ENCODE assay signal across 9 cellular contexts in genomic region chr7:101169838-101170531, GRCh38. TPM values are rescaled to one million over a fixed set of nuclear protein-coding genes. Genes with fewer than 3 reads are reported as not detected.
DNase-seq lines count a peak whose midpoint lies in the region; ATAC-seq and TF ChIP-seq lines count a peak whose summit lies in the region.
"Had no signal": no experiment of that assay in that cellular context is flagged by ENCODE, and none has a peak within 500 bp of the region (broad histone marks: within the 10 kb centered on the region; RNA-seq: fewer than 3 reads in every experiment).

No MANE protein-coding gene starts in this region.

- H3K4ac ChIP-seq in neuronal stem cell (ENCODE audit: low read length), result peak overlapping the region; percentile 31

- WGBS in neuronal stem cell (ENCODE audit: extremely low coverage in 2 of 2, insufficient read length in 2 of 2, insufficient replicate concordance in 1 of 2), 2 donors, result no CpG with 5 or more reads among the region's 32 CpGs
- WGBS in testis, 2 donors, result 1% methylated on average over 20 to 32 of the region's 32 CpGs

- H3K4me1 Mint-ChIP-seq in activated T-helper 1 cell treated with anti-CD3 and anti-CD28 coated beads, Interleukin-12 subunit alpha, Interleukin-12 subunit beta, Interleukin-2, Interleukin-4 antibody, amounts not matched to agents 30 ng/mL and 10 ng/mL and 1 ng/mL, durations not matched to agents 14 hours and 24 hours and 36 hours (ENCODE audit: low read depth), result peaks cover 75% of the 10 kb centered on the region

- peak; percentile 91 for TF ChIP-seq CTCF in fibroblast of pulmonary artery (IDR thresholded peaks at IDR 0.05; ENCODE audit: low read length, missing control alignments)
- TF ChIP-seq CTCF in testis (IDR thresholded peaks at IDR 0.05), result peak; percentile 59 to 82 (median 73)

- H3K79me1 ChIP-seq in neuronal stem cell (ENCODE audit: low read depth, low read length), result no peaks in the 10 kb centered on the region

- peak overlapping the region; percentile 50 for H2BK12ac ChIP-seq in neuronal stem cell (ENCODE audit: low read length)

- no peak overlapping the region for H3K14ac ChIP-seq in neuronal stem cell (ENCODE audit: low read length)

- H3K9me3 ChIP-seq in neuronal stem cell (replicated peaks in 1 of 2; ENCODE audit: control insufficient read depth in 2 of 2, insufficient read depth in 1 of 2, low read depth in 1 of 2, low read length in 2 of 2) (peaks cover 0 to 3% of the 10 kb centered on the region in 2 donors), testis (no peaks in the 10 kb centered on the region)

- H3K4me3 Mint-ChIP-seq in activated T-helper 1 cell treated with anti-CD3 and anti-CD28 coated beads, Interleukin-12 subunit alpha, Interleukin-12 subunit beta, Interleukin-2, Interleukin-4 antibody, amounts not matched to agents 30 ng/mL and 10 ng/mL and 1 ng/mL, durations not matched to agents 14 hours and 24 hours and 36 hours, result peak overlapping the region; percentile 71

- H2BK15ac ChIP-seq in neuronal stem cell (ENCODE audit: low read length), result no peak overlapping the region

- H3K9me3 Mint-ChIP-seq in activated T-helper 1 cell treated with anti-CD3 and anti-CD28 coated beads, Interleukin-12 subunit alpha, Interleukin-12 subunit beta, Interleukin-2, Interleukin-4 antibody, amounts not matched to agents 30 ng/mL and 10 ng/mL and 1 ng/mL, durations not matched to agents 14 hours and 24 hours and 36 hours, result no peaks in the 10 kb centered on the region

- no peak overlapping the region for H2AK5ac ChIP-seq in neuronal stem cell (ENCODE audit: low read depth, low read length)

- H3K4me3 ChIP-seq in fibroblast of pulmonary artery (replicated peaks; ENCODE audit: low read depth, low read length) (no peak overlapping the region), neuronal stem cell (ENCODE audit: low read length in 2 of 2) (no peak overlapping the region), testis (no peak overlapping the region)

- peak overlapping the region; percentile 3 for H3K23ac ChIP-seq in neuronal stem cell (ENCODE audit: low read depth, low read length, poor library complexity)

- peak overlapping the region; percentile 81 for H3K18ac ChIP-seq in neuronal stem cell (ENCODE audit: low read length)

- no peak overlapping the region for H4K91ac ChIP-seq in neuronal stem cell (ENCODE audit: low read depth, low read length, poor library complexity)

- peak overlapping the region; percentile 13 for H2AFZ ChIP-seq in neuronal stem cell (ENCODE audit: low read length)

- no peak overlapping the region for H2BK120ac ChIP-seq in neuronal stem cell (ENCODE audit: low read depth, low read length)

- H3K27ac Mint-ChIP-seq in activated T-helper 1 cell treated with anti-CD3 and anti-CD28 coated beads, Interleukin-12 subunit alpha, Interleukin-12 subunit beta, Interleukin-2, Interleukin-4 antibody, amounts not matched to agents 30 ng/mL and 10 ng/mL and 1 ng/mL, durations not matched to agents 14 hours and 24 hours and 36 hours, result peak overlapping the region; percentile 77

- no peak overlapping the region for H3K9ac ChIP-seq in neuronal stem cell (ENCODE audit: low read depth, low read length, poor library complexity)

- no peak overlapping the region for H3K27ac ChIP-seq in neuronal stem cell (replicated peaks; ENCODE audit: low read length)
- H3K27ac ChIP-seq in testis, result no peak overlapping the region

- no peak for TF ChIP-seq POLR2A in testis (IDR thresholded peaks at IDR 0.05)

- no peak overlapping the region for H4K8ac ChIP-seq in neuronal stem cell (ENCODE audit: low read depth, low read length)

- no peak overlapping the region for H2BK5ac ChIP-seq in neuronal stem cell (ENCODE audit: low read length)

- peak; percentile 49 for ATAC-seq in HG03135 (IDR thresholded peaks at IDR 0.05; ENCODE audit: unreplicated experiment)
- ATAC-seq in GM21619 (IDR thresholded peaks at IDR 0.05; ENCODE audit: unreplicated experiment), result no peak

- peaks cover 83% of the 10 kb centered on the region for H3K27me3 Mint-ChIP-seq in activated T-helper 1 cell treated with anti-CD3 and anti-CD28 coated beads, Interleukin-12 subunit alpha, Interleukin-12 subunit beta, Interleukin-2, Interleukin-4 antibody, amounts not matched to agents 30 ng/mL and 10 ng/mL and 1 ng/mL, durations not matched to agents 14 hours and 24 hours and 36 hours (ENCODE audit: insufficient read depth)

- H3K36me3 Mint-ChIP-seq in activated T-helper 1 cell treated with anti-CD3 and anti-CD28 coated beads, Interleukin-12 subunit alpha, Interleukin-12 subunit beta, Interleukin-2, Interleukin-4 antibody, amounts not matched to agents 30 ng/mL and 10 ng/mL and 1 ng/mL, durations not matched to agents 14 hours and 24 hours and 36 hours (ENCODE audit: low read depth), result peaks cover 3% of the 10 kb centered on the region

- H3K36me3 ChIP-seq in neuronal stem cell (replicated peaks in 1 of 2; ENCODE audit: control insufficient read depth in 2 of 2, insufficient read depth in 2 of 2, low read length in 2 of 2), result no peaks in the 10 kb centered on the region
- no peaks in the 10 kb centered on the region for H3K36me3 ChIP-seq in testis (ENCODE audit: low read depth, missing control alignments)

- H3K27me3 ChIP-seq in neuronal stem cell (ENCODE audit: control insufficient read depth in 3 of 3, insufficient read depth in 3 of 3, low read depth in 1 of 3, low read length in 3 of 3), result peaks cover 65 to 95% (median 66%) of the 10 kb centered on the region in 3 experiments
- H3K27me3 ChIP-seq in testis, result no peaks in the 10 kb centered on the region

- DNase-seq in COLO668 (lab: John Stamatoyannopoulos, UW; ENCODE audit: unreplicated experiment) (peak; percentile 66), RKO (ENCODE audit: low spot score) (peak; percentile 78), fibroblast of pulmonary artery (ENCODE audit: low read depth) (peak; percentile 67), neuronal stem cell (ENCODE audit: low spot score) (no peak), testis (peak; percentile 78)
- DNase-seq in activated T-helper 1 cell treated with anti-CD3 and anti-CD28 coated beads, Interleukin-12 subunit alpha, Interleukin-12 subunit beta, Interleukin-2, Interleukin-4 antibody, amounts not matched to agents 30 ng/mL and 10 ng/mL and 1 ng/mL, durations not matched to agents 14 hours and 24 hours and 36 hours (ENCODE audit: low spot score), result peak; percentile 75

- peaks cover 55 to 69% of the 10 kb centered on the region in 2 donors for H3K4me1 ChIP-seq in neuronal stem cell (ENCODE audit: control insufficient read depth in 2 of 2, insufficient read depth in 1 of 2, low read depth in 1 of 2, low read length in 2 of 2)
- H3K4me1 ChIP-seq in testis, result peaks cover 22% of the 10 kb centered on the region

- intact Hi-C loops in activated T-helper 1 cell treated with anti-CD3 and anti-CD28 coated beads, Interleukin-12 subunit alpha, Interleukin-12 subunit beta, Interleukin-2, Interleukin-4 antibody, amounts not matched to agents 30 ng/mL and 10 ng/mL and 1 ng/mL, durations not matched to agents 14 hours and 24 hours and 36 hours (cut with micrococcal nuclease), result loop anchor here (1.0 to 10.0 kb wide), 3 partner anchors 26 to 205 kb away; partner anchors contain the start of gene MUC12
- intact Hi-C loops in testis (cut with DNase I; ENCODE audit: low total_unique reads), result loop anchor here (10.0 kb wide), 1 partner anchor 115 kb away; no protein-coding TSS in a partner anchor

- peak overlapping the region; percentile 32 for H3K4me2 ChIP-seq in neuronal stem cell (ENCODE audit: insufficient read depth, low read length, poor library complexity, severe bottlenecking)

RNA-seq across cellular contexts. Expression of gene VGF, which starts 4.6 kb away (rescaled TPM):
- total RNA-seq in activated T-helper 1 cell treated with anti-CD3 and anti-CD28 coated beads, Interleukin-12 subunit alpha, Interleukin-12 subunit beta, Interleukin-2, Interleukin-4 antibody, amounts not matched to agents 30 ng/mL and 10 ng/mL and 1 ng/mL, durations not matched to agents 14 hours and 24 hours and 36 hours, result 0.10 and 0.21 TPM in 2 replicates
- 3.6 TPM for polyA plus RNA-seq in neuronal stem cell (2013, experiment 1 of 2)
- 3.9 TPM for polyA plus RNA-seq in neuronal stem cell (2013, experiment 2 of 2)
- 1 to 10 TPM; 1.2 to 2.3 TPM for total RNA-seq in testis
- polyA plus RNA-seq in testis (ENCODE audit: insufficient read depth, low read depth, low replicate concordance), result 0.87 TPM

RNA-seq across cellular contexts. Expression of gene NAT16, which starts 10.1 kb away (rescaled TPM):
- 0.08 TPM in 1 of 2 replicates, not detected in the other for total RNA-seq in activated T-helper 1 cell treated with anti-CD3 and anti-CD28 coated beads, Interleukin-12 subunit alpha, Interleukin-12 subunit beta, Interleukin-2, Interleukin-4 antibody, amounts not matched to agents 30 ng/mL and 10 ng/mL and 1 ng/mL, durations not matched to agents 14 hours and 24 hours and 36 hours
- 1.4 TPM for polyA plus RNA-seq in neuronal stem cell (2013, experiment 1 of 2)
- polyA plus RNA-seq in neuronal stem cell (2013, experiment 2 of 2), result 1.6 TPM
- total RNA-seq in testis, result under 1 TPM; 0.31 to 0.50 TPM
- polyA plus RNA-seq in testis (ENCODE audit: insufficient read depth, low read depth, low replicate concordance), result 0.26 TPM
- total RNA-seq: T-helper 1 cell treated with Interleukin-12 subunit alpha and Interleukin-12 subunit beta and Interleukin-4 antibody, amounts not matched to agents 30 ng/mL and 1 ng/mL, for 36 hours had no signal

RNA-seq across cellular contexts. Expression of gene AP1S1, which starts 15.7 kb away (rescaled TPM):
- total RNA-seq in activated T-helper 1 cell treated with anti-CD3 and anti-CD28 coated beads, Interleukin-12 subunit alpha, Interleukin-12 subunit beta, Interleukin-2, Interleukin-4 antibody, amounts not matched to agents 30 ng/mL and 10 ng/mL and 1 ng/mL, durations not matched to agents 14 hours and 24 hours and 36 hours, result 45.7 and 53.3 TPM in 2 replicates
- 50.8 TPM for polyA plus RNA-seq in neuronal stem cell (2013, experiment 1 of 2)
- polyA plus RNA-seq in neuronal stem cell (2013, experiment 2 of 2), result 51.6 TPM
- total RNA-seq in testis, result 10 to 100 TPM; 31.7 to 54.8 TPM
- polyA plus RNA-seq in testis (ENCODE audit: insufficient read depth, low read depth, low replicate concordance), result 46.3 TPM

RNA-seq across cellular contexts. Expression of gene MOGAT3, which starts 30.9 kb away (rescaled TPM):
- total RNA-seq in activated T-helper 1 cell treated with anti-CD3 and anti-CD28 coated beads, Interleukin-12 subunit alpha, Interleukin-12 subunit beta, Interleukin-2, Interleukin-4 antibody, amounts not matched to agents 30 ng/mL and 10 ng/mL and 1 ng/mL, durations not matched to agents 14 hours and 24 hours and 36 hours, result not detected in 2 replicates
- not detected for polyA plus RNA-seq in neuronal stem cell (2013, experiment 1 of 2)
- not detected for polyA plus RNA-seq in neuronal stem cell (2013, experiment 2 of 2)
- not detected for total RNA-seq in testis
- polyA plus RNA-seq in testis (ENCODE audit: insufficient read depth, low read depth, low replicate concordance), result not detected
- total RNA-seq: T-helper 1 cell treated with Interleukin-12 subunit alpha and Interleukin-12 subunit beta and Interleukin-4 antibody, amounts not matched to agents 30 ng/mL and 1 ng/mL, for 36 hours had no signal

RNA-seq across cellular contexts. Expression of gene SERPINE1, which starts 43.1 kb away (rescaled TPM):
- total RNA-seq in activated T-helper 1 cell treated with anti-CD3 and anti-CD28 coated beads, Interleukin-12 subunit alpha, Interleukin-12 subunit beta, Interleukin-2, Interleukin-4 antibody, amounts not matched to agents 30 ng/mL and 10 ng/mL and 1 ng/mL, durations not matched to agents 14 hours and 24 hours and 36 hours, result 0.36 and 0.47 TPM in 2 replicates
- 2.3 TPM for polyA plus RNA-seq in neuronal stem cell (2013, experiment 1 of 2)
- polyA plus RNA-seq in neuronal stem cell (2013, experiment 2 of 2), result 2.2 TPM
- 1 to 10 TPM; 5.6 to 5.8 TPM for total RNA-seq in testis
- 7.6 TPM for polyA plus RNA-seq in testis (ENCODE audit: insufficient read depth, low read depth, low replicate concordance)
- total RNA-seq: T-helper 1 cell treated with Interleukin-12 subunit alpha and Interleukin-12 subunit beta and Interleukin-4 antibody, amounts not matched to agents 30 ng/mL and 1 ng/mL, for 36 hours had no signal
